Comparison of ENCODE assay signal across 8 cellular contexts in genomic region chr1:16122916-16123315, GRCh38. TPM values are rescaled to one million over a fixed set of nuclear protein-coding genes. Genes with fewer than 3 reads are reported as not detected.
DNase-seq lines count a peak whose midpoint lies in the region; ATAC-seq lines count a peak whose summit lies in the region.
"Had no signal": no experiment of that assay in that cellular context is flagged by ENCODE, and none has a peak within 500 bp of the region (broad histone marks: within the 10 kb centered on the region; RNA-seq: fewer than 3 reads in every experiment).

No MANE protein-coding gene starts in this region.

- no peaks in the 10 kb centered on the region for H3K9me3 ChIP-seq in GM23248 (ENCODE audit: low read depth)
- H3K9me3 ChIP-seq: pancreas had no signal

- no peak overlapping the region for H2AFZ ChIP-seq in GM23248

- no peaks in the 10 kb centered on the region for H3K27me3 ChIP-seq in GM23248 (replicated peaks; ENCODE audit: insufficient read depth)
- H3K27me3 ChIP-seq: pancreas had no signal

- peaks cover 21% of the 10 kb centered on the region; the same call in 1 of the 2 replicates for H3F3A ChIP-seq in GM23248 (ENCODE audit: insufficient read depth)

- 6% methylated on average over 6 of the region's 6 CpGs for WGBS in GM23248 (ENCODE audit: low coverage in 1 of 2, low lambda C conversion rate in 2 of 2, missing lambda C conversion rate in 2 of 2), 2 experiments

- no peaks in the 10 kb centered on the region for H3K9me2 ChIP-seq in GM23248 (ENCODE audit: insufficient read depth)

- H3K4me3 ChIP-seq in GM23248 = no peak overlapping the region
- H3K4me3 ChIP-seq: pancreas had no signal

- no peaks in the 10 kb centered on the region for H3K79me2 ChIP-seq in GM23248 (ENCODE audit: insufficient read depth)

- 0 out of 2 replicates have a peak overlapping the region, but pooled peaks have one; percentile 50 for H3K9ac ChIP-seq in GM23248

- H3K36me3 ChIP-seq in GM23248 (ENCODE audit: low read depth) = peaks cover 19% of the 10 kb centered on the region

- H4K20me1 ChIP-seq in GM23248 (ENCODE audit: insufficient read depth) = no peaks in the 10 kb centered on the region

- DNase-seq in GM23248 (peak; percentile 99), RKO (ENCODE audit: low spot score) (peak; percentile 72), dedifferentiated amniotic fluid mesenchymal stem cell (ENCODE audit: extremely low spot score) (peak; percentile 54), iPS-NIHi11 (ENCODE audit: low spot score) (no peak), Ammon's horn (ENCODE audit: low spot score) (no peak)
- DNase-seq in stimulated activated CD4-positive, alpha-beta T cell treated with anti-CD3 and anti-CD28 coated beads, Interleukin-1b, Interleukin-23, amount 100 ng/mL, for 48 hours = peak; percentile 52

- no peak for ATAC-seq in HG03354 (IDR thresholded peaks at IDR 0.05; ENCODE audit: poor library complexity, severe bottlenecking, unreplicated experiment)

- in situ Hi-C loops in GM23248 (cut with MboI) = no loop called here

- peaks cover 17% of the 10 kb centered on the region for H3K4me1 ChIP-seq in GM23248 (ENCODE audit: insufficient read depth)

- peak overlapping the region; percentile 40 for H3K4me2 ChIP-seq in GM23248 (ENCODE audit: unreplicated experiment)

- peak overlapping the region; percentile 77 for H3K27ac ChIP-seq in GM23248
- H3K27ac ChIP-seq: pancreas had no signal

RNA-seq across cellular contexts. Expression of gene EPHA2, which starts 33.0 kb away (rescaled TPM):
- 20.4 and 21.7 TPM in 2 replicates for total RNA-seq in GM23248 (2014; rRNA removed; shearing (Covaris generic))
- polyA plus RNA-seq in GM23248 (2016; fragmentation: Nextera tagmentation; extraction: Ambion mirVana) = 8.0 and 8.8 TPM in 2 replicates

RNA-seq across cellular contexts. Expression of gene FAM131C, which starts 49.5 kb away (rescaled TPM):
- 0.51 and 0.97 TPM in 2 replicates for total RNA-seq in GM23248 (2014; rRNA removed; shearing (Covaris generic))
- 1.3 and 1.8 TPM in 2 replicates for polyA plus RNA-seq in GM23248 (2016; fragmentation: Nextera tagmentation; extraction: Ambion mirVana)

Comparison
In these comparisons a context has a peak if more than half of its experiments do, and no peak if none do; other contexts are left out.
1. DNase-seq: peak in GM23248 (single experiment), RKO (single experiment), dedifferentiated amniotic fluid mesenchymal stem cell (single experiment) and stimulated activated CD4-positive, alpha-beta T cell treated with anti-CD3 and anti-CD28 coated beads, Interleukin-1b, Interleukin-23, amount 100 ng/mL, for 48 hours (single experiment); none in iPS-NIHi11 (single experiment) and Ammon's horn (single experiment).